Comparison of ENCODE assay signal across 1 cellular context in the genomic region with DNA sequence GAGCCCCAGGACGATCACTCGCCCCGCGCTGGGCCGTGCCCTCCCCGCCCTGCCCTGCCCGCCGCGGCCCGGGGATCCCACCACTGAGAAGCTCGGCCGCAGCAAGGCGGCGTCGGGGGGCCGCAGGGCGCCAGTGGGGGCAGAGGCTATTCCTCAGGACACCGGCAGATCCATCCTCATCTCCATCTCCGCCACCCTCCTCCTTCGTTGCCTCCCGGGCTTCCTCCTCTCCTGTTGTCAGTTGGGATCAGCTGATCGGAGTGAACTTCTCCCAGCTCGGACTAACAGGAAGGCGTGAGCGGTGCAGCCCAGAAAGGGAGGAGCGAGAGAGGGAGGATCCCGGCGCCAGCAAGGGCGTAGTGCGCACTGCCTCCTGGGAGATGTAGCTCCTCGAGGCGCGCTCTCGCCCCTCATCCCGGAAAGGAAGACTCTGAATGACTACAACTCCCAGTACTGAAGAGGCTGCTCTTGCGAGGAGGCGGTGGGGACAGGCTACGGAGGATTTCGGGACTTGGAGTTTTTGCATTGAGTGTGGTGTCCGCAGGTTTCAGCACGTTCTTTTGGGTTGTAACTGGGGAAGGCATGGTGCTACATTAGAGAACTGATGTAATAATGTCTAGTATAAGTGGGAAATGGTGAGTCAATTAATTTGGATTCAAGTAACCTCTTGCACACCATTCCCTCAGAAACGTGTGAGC.
A peak's percentile ranks its signal among the peaks of the same experiment; 100 is the strongest.
TF ChIP-seq lines count a peak whose summit lies in the region.

A gene with protein sequence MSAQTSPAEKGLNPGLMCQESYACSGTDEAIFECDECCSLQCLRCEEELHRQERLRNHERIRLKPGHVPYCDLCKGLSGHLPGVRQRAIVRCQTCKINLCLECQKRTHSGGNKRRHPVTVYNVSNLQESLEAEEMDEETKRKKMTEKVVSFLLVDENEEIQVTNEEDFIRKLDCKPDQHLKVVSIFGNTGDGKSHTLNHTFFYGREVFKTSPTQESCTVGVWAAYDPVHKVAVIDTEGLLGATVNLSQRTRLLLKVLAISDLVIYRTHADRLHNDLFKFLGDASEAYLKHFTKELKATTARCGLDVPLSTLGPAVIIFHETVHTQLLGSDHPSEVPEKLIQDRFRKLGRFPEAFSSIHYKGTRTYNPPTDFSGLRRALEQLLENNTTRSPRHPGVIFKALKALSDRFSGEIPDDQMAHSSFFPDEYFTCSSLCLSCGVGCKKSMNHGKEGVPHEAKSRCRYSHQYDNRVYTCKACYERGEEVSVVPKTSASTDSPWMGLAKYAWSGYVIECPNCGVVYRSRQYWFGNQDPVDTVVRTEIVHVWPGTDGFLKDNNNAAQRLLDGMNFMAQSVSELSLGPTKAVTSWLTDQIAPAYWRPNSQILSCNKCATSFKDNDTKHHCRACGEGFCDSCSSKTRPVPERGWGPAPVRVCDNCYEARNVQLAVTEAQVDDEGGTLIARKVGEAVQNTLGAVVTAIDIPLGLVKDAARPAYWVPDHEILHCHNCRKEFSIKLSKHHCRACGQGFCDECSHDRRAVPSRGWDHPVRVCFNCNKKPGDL (minus strand): TSS at position 262 of the 698 bp plus-strand sequence. CDS start 2,598 bp downstream, outside the sequence.

TF ChIP-seq in IMR-90, 13 proteins besides CTCF, POLR2A, EP300 and RAD21 (continued from another document):
- TF ChIP-seq CEBPB (IDR thresholded peaks at IDR 0.05; ENCODE audit: low read depth, low read length) (0 out of 2 replicates have a peak, but pooled peaks have one; percentile 5), NFE2L2 (IDR thresholded peaks at IDR 0.05; ENCODE audit: low read depth, low read length) (0 out of 2 replicates have a peak, but pooled peaks have one; percentile 8), ELK1 (IDR thresholded peaks at IDR 0.05; ENCODE audit: borderline replicate concordance, low read depth, low read length) (no peak)
